Comparison of ENCODE assay signal across 1 cellular context in the genomic region with DNA sequence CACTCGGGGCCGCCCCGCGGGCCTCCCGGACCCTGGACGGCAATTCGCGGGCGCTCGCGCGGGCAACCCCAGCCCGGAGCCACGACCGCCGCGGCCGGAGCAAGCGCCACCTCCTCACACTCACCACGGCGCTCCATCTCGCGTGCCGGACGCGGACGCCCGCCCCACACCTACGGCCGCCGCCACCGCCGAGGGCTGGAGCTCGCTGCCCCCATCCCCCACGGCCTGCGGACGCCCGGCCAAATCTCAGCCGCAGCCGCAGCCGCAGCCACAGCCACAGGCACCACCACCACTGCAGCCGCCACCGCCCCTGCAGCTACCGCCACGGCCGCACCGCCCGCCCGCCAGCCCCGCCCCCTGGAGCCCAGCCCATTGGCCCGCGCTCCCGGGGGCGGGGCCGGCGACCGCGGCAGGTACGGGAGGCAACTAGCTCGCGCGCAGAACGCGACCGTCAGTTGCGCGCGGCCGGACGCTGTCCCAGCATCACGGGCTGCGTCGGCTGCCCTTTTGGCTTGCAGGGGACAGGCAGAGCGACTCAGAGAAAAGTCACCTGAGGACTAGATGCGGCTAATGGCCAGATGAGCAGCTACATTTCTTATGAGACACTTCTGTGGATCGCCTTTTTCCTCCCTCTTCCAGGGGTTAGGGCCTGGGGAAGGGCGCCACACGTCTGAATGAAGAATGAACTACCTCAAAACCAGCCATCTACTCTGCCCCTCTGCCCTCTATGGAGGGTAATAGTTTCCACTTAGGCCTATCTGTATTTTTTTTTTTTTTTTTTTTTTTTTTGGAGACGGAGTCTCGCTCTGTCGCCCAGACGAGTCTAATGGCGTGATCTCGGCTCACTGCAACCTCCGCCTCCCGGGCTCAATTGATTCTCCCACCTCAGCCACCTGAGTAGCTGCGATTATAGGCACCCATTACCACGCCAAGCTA.
TF ChIP-seq lines count a peak whose summit lies in the region.

A gene with protein sequence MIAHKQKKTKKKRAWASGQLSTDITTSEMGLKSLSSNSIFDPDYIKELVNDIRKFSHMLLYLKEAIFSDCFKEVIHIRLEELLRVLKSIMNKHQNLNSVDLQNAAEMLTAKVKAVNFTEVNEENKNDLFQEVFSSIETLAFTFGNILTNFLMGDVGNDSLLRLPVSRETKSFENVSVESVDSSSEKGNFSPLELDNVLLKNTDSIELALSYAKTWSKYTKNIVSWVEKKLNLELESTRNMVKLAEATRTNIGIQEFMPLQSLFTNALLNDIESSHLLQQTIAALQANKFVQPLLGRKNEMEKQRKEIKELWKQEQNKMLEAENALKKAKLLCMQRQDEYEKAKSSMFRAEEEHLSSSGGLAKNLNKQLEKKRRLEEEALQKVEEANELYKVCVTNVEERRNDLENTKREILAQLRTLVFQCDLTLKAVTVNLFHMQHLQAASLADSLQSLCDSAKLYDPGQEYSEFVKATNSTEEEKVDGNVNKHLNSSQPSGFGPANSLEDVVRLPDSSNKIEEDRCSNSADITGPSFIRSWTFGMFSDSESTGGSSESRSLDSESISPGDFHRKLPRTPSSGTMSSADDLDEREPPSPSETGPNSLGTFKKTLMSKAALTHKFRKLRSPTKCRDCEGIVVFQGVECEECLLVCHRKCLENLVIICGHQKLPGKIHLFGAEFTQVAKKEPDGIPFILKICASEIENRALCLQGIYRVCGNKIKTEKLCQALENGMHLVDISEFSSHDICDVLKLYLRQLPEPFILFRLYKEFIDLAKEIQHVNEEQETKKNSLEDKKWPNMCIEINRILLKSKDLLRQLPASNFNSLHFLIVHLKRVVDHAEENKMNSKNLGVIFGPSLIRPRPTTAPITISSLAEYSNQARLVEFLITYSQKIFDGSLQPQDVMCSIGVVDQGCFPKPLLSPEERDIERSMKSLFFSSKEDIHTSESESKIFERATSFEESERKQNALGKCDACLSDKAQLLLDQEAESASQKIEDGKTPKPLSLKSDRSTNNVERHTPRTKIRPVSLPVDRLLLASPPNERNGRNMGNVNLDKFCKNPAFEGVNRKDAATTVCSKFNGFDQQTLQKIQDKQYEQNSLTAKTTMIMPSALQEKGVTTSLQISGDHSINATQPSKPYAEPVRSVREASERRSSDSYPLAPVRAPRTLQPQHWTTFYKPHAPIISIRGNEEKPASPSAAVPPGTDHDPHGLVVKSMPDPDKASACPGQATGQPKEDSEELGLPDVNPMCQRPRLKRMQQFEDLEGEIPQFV (minus strand): TSS at position 294 of the 936 bp plus-strand sequence. CDS start 5,973 bp downstream, outside the sequence.

TF ChIP-seq in HepG2, 621 proteins besides CTCF, POLR2A, EP300 and RAD21 (continued from another document and continues in another):
- TF ChIP-seq, protein P1, sequence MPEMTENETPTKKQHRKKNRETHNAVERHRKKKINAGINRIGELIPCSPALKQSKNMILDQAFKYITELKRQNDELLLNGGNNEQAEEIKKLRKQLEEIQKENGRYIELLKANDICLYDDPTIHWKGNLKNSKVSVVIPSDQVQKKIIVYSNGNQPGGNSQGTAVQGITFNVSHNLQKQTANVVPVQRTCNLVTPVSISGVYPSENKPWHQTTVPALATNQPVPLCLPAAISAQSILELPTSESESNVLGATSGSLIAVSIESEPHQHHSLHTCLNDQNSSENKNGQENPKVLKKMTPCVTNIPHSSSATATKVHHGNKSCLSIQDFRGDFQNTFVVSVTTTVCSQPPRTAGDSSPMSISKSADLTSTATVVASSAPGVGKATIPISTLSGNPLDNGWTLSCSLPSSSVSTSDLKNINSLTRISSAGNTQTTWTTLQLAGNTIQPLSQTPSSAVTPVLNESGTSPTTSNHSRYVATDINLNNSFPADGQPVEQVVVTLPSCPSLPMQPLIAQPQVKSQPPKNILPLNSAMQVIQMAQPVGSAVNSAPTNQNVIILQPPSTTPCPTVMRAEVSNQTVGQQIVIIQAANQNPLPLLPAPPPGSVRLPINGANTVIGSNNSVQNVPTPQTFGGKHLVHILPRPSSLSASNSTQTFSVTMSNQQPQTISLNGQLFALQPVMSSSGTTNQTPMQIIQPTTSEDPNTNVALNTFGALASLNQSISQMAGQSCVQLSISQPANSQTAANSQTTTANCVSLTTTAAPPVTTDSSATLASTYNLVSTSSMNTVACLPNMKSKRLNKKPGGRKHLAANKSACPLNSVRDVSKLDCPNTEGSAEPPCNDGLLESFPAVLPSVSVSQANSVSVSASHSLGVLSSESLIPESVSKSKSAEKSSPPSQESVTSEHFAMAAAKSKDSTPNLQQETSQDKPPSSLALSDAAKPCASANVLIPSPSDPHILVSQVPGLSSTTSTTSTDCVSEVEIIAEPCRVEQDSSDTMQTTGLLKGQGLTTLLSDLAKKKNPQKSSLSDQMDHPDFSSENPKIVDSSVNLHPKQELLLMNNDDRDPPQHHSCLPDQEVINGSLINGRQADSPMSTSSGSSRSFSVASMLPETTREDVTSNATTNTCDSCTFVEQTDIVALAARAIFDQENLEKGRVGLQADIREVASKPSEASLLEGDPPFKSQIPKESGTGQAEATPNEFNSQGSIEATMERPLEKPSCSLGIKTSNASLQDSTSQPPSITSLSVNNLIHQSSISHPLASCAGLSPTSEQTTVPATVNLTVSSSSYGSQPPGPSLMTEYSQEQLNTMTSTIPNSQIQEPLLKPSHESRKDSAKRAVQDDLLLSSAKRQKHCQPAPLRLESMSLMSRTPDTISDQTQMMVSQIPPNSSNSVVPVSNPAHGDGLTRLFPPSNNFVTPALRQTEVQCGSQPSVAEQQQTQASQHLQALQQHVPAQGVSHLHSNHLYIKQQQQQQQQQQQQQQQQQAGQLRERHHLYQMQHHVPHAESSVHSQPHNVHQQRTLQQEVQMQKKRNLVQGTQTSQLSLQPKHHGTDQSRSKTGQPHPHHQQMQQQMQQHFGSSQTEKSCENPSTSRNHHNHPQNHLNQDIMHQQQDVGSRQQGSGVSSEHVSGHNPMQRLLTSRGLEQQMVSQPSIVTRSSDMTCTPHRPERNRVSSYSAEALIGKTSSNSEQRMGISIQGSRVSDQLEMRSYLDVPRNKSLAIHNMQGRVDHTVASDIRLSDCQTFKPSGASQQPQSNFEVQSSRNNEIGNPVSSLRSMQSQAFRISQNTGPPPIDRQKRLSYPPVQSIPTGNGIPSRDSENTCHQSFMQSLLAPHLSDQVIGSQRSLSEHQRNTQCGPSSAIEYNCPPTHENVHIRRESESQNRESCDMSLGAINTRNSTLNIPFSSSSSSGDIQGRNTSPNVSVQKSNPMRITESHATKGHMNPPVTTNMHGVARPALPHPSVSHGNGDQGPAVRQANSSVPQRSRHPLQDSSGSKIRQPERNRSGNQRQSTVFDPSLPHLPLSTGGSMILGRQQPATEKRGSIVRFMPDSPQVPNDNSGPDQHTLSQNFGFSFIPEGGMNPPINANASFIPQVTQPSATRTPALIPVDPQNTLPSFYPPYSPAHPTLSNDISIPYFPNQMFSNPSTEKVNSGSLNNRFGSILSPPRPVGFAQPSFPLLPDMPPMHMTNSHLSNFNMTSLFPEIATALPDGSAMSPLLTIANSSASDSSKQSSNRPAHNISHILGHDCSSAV (CRISPR knock-in tag; IDR thresholded peaks at IDR 0.05; ENCODE audit: borderline replicate concordance): no peak
- TF ChIP-seq GTF2F1 (IDR thresholded peaks at IDR 0.05; ENCODE audit: low read length) (no peak), MED8 (CRISPR knock-in tag; IDR thresholded peaks at IDR 0.05; ENCODE audit: insufficient replicate concordance) (no peak), SOX13 (IDR thresholded peaks at IDR 0.05) (no peak), SOX13 (CRISPR knock-in tag; conservative IDR thresholded peaks at IDR 0.05 in 1 of 2, IDR thresholded peaks at IDR 0.05 in 1 of 2) (no peak), ATAD3A (CRISPR knock-in tag; IDR thresholded peaks at IDR 0.05) (no peak), ZBTB38 (CRISPR knock-in tag; IDR thresholded peaks at IDR 0.05) (peak; percentile 52; the same call in 1 of the 2 replicates), XRCC5 (optimal IDR thresholded peaks at IDR 0.05; ENCODE audit: low read length) (no peak), ZNF749 (CRISPR knock-in tag; IDR thresholded peaks at IDR 0.05; ENCODE audit: borderline replicate concordance) (no peak; the same call in 1 of the 2 replicates), BORCS8-MEF2B (CRISPR knock-in tag; IDR thresholded peaks at IDR 0.05) (peak; percentile 72; the same call in 1 of the 2 replicates), ZNF746 (CRISPR knock-in tag; IDR thresholded peaks at IDR 0.05) (no peak)
- TF ChIP-seq, protein P2, sequence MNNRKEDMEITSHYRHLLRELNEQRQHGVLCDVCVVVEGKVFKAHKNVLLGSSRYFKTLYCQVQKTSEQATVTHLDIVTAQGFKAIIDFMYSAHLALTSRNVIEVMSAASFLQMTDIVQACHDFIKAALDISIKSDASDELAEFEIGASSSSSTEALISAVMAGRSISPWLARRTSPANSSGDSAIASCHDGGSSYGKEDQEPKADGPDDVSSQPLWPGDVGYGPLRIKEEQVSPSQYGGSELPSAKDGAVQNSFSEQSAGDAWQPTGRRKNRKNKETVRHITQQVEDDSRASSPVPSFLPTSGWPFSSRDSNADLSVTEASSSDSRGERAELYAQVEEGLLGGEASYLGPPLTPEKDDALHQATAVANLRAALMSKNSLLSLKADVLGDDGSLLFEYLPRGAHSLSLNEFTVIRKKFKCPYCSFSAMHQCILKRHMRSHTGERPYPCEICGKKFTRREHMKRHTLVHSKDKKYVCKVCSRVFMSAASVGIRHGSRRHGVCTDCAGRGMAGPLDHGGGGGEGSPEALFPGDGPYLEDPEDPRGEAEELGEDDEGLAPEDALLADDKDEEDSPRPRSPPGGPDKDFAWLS (CRISPR knock-in tag; IDR thresholded peaks at IDR 0.05; ENCODE audit: borderline replicate concordance): no peak
- TF ChIP-seq, protein P3, sequence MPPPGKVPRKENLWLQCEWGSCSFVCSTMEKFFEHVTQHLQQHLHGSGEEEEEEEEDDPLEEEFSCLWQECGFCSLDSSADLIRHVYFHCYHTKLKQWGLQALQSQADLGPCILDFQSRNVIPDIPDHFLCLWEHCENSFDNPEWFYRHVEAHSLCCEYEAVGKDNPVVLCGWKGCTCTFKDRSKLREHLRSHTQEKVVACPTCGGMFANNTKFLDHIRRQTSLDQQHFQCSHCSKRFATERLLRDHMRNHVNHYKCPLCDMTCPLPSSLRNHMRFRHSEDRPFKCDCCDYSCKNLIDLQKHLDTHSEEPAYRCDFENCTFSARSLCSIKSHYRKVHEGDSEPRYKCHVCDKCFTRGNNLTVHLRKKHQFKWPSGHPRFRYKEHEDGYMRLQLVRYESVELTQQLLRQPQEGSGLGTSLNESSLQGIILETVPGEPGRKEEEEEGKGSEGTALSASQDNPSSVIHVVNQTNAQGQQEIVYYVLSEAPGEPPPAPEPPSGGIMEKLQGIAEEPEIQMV (CRISPR knock-in tag; IDR thresholded peaks at IDR 0.05; ENCODE audit: low read depth): no peak
- TF ChIP-seq, protein P4, sequence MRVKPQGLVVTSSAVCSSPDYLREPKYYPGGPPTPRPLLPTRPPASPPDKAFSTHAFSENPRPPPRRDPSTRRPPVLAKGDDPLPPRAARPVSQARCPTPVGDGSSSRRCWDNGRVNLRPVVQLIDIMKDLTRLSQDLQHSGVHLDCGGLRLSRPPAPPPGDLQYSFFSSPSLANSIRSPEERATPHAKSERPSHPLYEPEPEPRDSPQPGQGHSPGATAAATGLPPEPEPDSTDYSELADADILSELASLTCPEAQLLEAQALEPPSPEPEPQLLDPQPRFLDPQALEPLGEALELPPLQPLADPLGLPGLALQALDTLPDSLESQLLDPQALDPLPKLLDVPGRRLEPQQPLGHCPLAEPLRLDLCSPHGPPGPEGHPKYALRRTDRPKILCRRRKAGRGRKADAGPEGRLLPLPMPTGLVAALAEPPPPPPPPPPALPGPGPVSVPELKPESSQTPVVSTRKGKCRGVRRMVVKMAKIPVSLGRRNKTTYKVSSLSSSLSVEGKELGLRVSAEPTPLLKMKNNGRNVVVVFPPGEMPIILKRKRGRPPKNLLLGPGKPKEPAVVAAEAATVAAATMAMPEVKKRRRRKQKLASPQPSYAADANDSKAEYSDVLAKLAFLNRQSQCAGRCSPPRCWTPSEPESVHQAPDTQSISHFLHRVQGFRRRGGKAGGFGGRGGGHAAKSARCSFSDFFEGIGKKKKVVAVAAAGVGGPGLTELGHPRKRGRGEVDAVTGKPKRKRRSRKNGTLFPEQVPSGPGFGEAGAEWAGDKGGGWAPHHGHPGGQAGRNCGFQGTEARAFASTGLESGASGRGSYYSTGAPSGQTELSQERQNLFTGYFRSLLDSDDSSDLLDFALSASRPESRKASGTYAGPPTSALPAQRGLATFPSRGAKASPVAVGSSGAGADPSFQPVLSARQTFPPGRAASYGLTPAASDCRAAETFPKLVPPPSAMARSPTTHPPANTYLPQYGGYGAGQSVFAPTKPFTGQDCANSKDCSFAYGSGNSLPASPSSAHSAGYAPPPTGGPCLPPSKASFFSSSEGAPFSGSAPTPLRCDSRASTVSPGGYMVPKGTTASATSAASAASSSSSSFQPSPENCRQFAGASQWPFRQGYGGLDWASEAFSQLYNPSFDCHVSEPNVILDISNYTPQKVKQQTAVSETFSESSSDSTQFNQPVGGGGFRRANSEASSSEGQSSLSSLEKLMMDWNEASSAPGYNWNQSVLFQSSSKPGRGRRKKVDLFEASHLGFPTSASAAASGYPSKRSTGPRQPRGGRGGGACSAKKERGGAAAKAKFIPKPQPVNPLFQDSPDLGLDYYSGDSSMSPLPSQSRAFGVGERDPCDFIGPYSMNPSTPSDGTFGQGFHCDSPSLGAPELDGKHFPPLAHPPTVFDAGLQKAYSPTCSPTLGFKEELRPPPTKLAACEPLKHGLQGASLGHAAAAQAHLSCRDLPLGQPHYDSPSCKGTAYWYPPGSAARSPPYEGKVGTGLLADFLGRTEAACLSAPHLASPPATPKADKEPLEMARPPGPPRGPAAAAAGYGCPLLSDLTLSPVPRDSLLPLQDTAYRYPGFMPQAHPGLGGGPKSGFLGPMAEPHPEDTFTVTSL (CRISPR knock-in tag; IDR thresholded peaks at IDR 0.05; ENCODE audit: borderline replicate concordance): no peak
- TF ChIP-seq, protein P5, sequence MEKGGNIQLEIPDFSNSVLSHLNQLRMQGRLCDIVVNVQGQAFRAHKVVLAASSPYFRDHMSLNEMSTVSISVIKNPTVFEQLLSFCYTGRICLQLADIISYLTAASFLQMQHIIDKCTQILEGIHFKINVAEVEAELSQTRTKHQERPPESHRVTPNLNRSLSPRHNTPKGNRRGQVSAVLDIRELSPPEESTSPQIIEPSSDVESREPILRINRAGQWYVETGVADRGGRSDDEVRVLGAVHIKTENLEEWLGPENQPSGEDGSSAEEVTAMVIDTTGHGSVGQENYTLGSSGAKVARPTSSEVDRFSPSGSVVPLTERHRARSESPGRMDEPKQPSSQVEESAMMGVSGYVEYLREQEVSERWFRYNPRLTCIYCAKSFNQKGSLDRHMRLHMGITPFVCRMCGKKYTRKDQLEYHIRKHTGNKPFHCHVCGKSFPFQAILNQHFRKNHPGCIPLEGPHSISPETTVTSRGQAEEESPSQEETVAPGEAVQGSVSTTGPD (CRISPR knock-in tag; IDR thresholded peaks at IDR 0.05): 0 out of 2 replicates have a peak, but pooled peaks have one; percentile 27
- TF ChIP-seq, protein P6, sequence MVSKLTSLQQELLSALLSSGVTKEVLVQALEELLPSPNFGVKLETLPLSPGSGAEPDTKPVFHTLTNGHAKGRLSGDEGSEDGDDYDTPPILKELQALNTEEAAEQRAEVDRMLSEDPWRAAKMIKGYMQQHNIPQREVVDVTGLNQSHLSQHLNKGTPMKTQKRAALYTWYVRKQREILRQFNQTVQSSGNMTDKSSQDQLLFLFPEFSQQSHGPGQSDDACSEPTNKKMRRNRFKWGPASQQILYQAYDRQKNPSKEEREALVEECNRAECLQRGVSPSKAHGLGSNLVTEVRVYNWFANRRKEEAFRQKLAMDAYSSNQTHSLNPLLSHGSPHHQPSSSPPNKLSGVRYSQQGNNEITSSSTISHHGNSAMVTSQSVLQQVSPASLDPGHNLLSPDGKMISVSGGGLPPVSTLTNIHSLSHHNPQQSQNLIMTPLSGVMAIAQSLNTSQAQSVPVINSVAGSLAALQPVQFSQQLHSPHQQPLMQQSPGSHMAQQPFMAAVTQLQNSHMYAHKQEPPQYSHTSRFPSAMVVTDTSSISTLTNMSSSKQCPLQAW (CRISPR knock-in tag; IDR thresholded peaks at IDR 0.05): peak; percentile 32; the same call in 1 of the 2 replicates
